ENCODE assay signal across 18 cellular contexts in genomic region chr14:72434856-72435255, GRCh38.
DNase-seq lines count a peak whose midpoint lies in the region; ATAC-seq and TF ChIP-seq lines count a peak whose summit lies in the region.
"Had no signal": no experiment of that assay in that cellular context is flagged by ENCODE, and none has a peak within 500 bp of the region (broad histone marks: within the 10 kb centered on the region; RNA-seq: fewer than 3 reads in every experiment).

No MANE protein-coding gene starts in this region.

- peaks cover 60% of the 10 kb centered on the region for H3K4me1 Mint-ChIP-seq in activated CD4-positive, alpha-beta T cell treated with anti-CD3 and anti-CD28 coated beads, Interleukin-2, amount 10 ng/mL, durations not matched to agents 24 days and 14 days
- H3K4me1 Mint-ChIP-seq in endodermal cell = peaks cover 30% of the 10 kb centered on the region
- H3K4me1 Mint-ChIP-seq in stimulated activated effector memory CD8-positive, alpha-beta T cell treated with anti-CD3 and anti-CD28 coated beads, Interleukin-12 subunit alpha, Interleukin-12 subunit beta, amount 100 ng/mL, for 72 hours = peaks cover 24% of the 10 kb centered on the region
- peaks cover 15% of the 10 kb centered on the region for H3K4me1 Mint-ChIP-seq in CD4-positive, alpha-beta T cell (ENCODE audit: low read depth)

- no peaks in the 10 kb centered on the region for H3K36me3 ChIP-seq in HUES64 (ENCODE audit: insufficient read depth, low read length)
- no peaks in the 10 kb centered on the region for H3K36me3 ChIP-seq in endodermal cell (ENCODE audit: control insufficient read depth, insufficient read depth, low read length)

- H3K9me3 Mint-ChIP-seq in activated CD4-positive, alpha-beta T cell treated with anti-CD3 and anti-CD28 coated beads, Interleukin-2, amount 10 ng/mL, durations not matched to agents 24 days and 14 days = peaks cover 10% of the 10 kb centered on the region
- H3K9me3 Mint-ChIP-seq in endodermal cell = no peaks in the 10 kb centered on the region
- peaks cover 4% of the 10 kb centered on the region for H3K9me3 Mint-ChIP-seq in stimulated activated effector memory CD8-positive, alpha-beta T cell treated with anti-CD3 and anti-CD28 coated beads, Interleukin-12 subunit alpha, Interleukin-12 subunit beta, amount 100 ng/mL, for 72 hours
- H3K9me3 Mint-ChIP-seq in CD4-positive, alpha-beta T cell = peaks cover 4% of the 10 kb centered on the region
- H3K9me3 Mint-ChIP-seq: CD4-positive, alpha-beta memory T cell; GM23338 had no signal

- no peak for ATAC-seq in stimulated activated effector memory CD8-positive, alpha-beta T cell treated with anti-CD3 and anti-CD28 coated beads, Interleukin-12 subunit alpha, Interleukin-12 subunit beta, amount 100 ng/mL, for 72 hours
- ATAC-seq in GM21381 (IDR thresholded peaks at IDR 0.05; ENCODE audit: unreplicated experiment) = no peak
- ATAC-seq in CD4-positive, alpha-beta T cell (ENCODE audit: poor library complexity) = no peak
- ATAC-seq: GM23338 had no signal

- intact Hi-C loops in activated CD4-positive, alpha-beta T cell treated with anti-CD3 and anti-CD28 coated beads, Interleukin-2, amount 10 ng/mL, durations not matched to agents 24 days and 14 days (cut with micrococcal nuclease) = no loop called here
- intact Hi-C loops in CD4-positive, alpha-beta T cell (cut with DNase I, micrococcal nuclease) = no loop called here

- H3K27me3 ChIP-seq in HUES64 (ENCODE audit: insufficient read depth, low read length) (no peaks in the 10 kb centered on the region), endodermal cell (ENCODE audit: control insufficient read depth, insufficient read depth, low read length, poor library complexity, severe bottlenecking) (peaks cover 5% of the 10 kb centered on the region)
- H3K27me3 ChIP-seq in CD4-positive, alpha-beta T cell (ENCODE audit: control insufficient read depth, insufficient read depth, low read length) = no peaks in the 10 kb centered on the region

- no peak overlapping the region for H3K9ac ChIP-seq in HUES64 (ENCODE audit: low read depth, low read length)
- peak overlapping the region; percentile 35 for H3K9ac ChIP-seq in endodermal cell (ENCODE audit: extremely low read depth, low read length, poor library complexity, severe bottlenecking)

- no peaks in the 10 kb centered on the region for H3K9me3 ChIP-seq in HUES64 (ENCODE audit: insufficient read depth, low read depth, low read length)
- peaks cover 5% of the 10 kb centered on the region for H3K9me3 ChIP-seq in endodermal cell (ENCODE audit: control insufficient read depth, low read length)
- no peaks in the 10 kb centered on the region for H3K9me3 ChIP-seq in CD4-positive, alpha-beta T cell (ENCODE audit: control insufficient read depth, low read length)

- no peak overlapping the region for H3K4me3 Mint-ChIP-seq in activated CD4-positive, alpha-beta T cell treated with anti-CD3 and anti-CD28 coated beads, Interleukin-2, amount 10 ng/mL, durations not matched to agents 24 days and 14 days
- H3K4me3 Mint-ChIP-seq in endodermal cell = peak overlapping the region; percentile 5
- H3K4me3 Mint-ChIP-seq in stimulated activated effector memory CD8-positive, alpha-beta T cell treated with anti-CD3 and anti-CD28 coated beads, Interleukin-12 subunit alpha, Interleukin-12 subunit beta, amount 100 ng/mL, for 72 hours = no peak overlapping the region
- no peak overlapping the region for H3K4me3 Mint-ChIP-seq in CD4-positive, alpha-beta T cell
- H3K4me3 Mint-ChIP-seq: CD4-positive, alpha-beta memory T cell; GM23338 had no signal

- no peaks in the 10 kb centered on the region for H3K27me3 Mint-ChIP-seq in activated CD4-positive, alpha-beta T cell treated with anti-CD3 and anti-CD28 coated beads, Interleukin-2, amount 10 ng/mL, durations not matched to agents 24 days and 14 days
- H3K27me3 Mint-ChIP-seq in endodermal cell (ENCODE audit: insufficient read depth) = peaks cover 8% of the 10 kb centered on the region
- H3K27me3 Mint-ChIP-seq in CD4-positive, alpha-beta T cell = no peaks in the 10 kb centered on the region
- H3K27me3 Mint-ChIP-seq: CD4-positive, alpha-beta memory T cell had no signal

- H3K27ac ChIP-seq in HUES64 (ENCODE audit: low read depth, low read length) (peak overlapping the region; percentile 9; the same call in 1 of the 2 replicates), endodermal cell (ENCODE audit: low read depth, low read length) (no peak overlapping the region)
- no peak overlapping the region for H3K27ac ChIP-seq in CD4-positive, alpha-beta T cell (ENCODE audit: low read depth, low read length)

- no peak for DNase-seq in activated CD4-positive, alpha-beta T cell treated with anti-CD3 and anti-CD28 coated beads, Interleukin-2, amount 10 ng/mL, durations not matched to agents 24 days and 14 days
- DNase-seq in activated CD4-positive, alpha-beta T cell treated with anti-CD3 and anti-CD28 coated beads, Interleukin-2, amount 50 U/mL, for 1 hour = no peak
- no peak for DNase-seq in endodermal cell
- no peak for DNase-seq in stimulated activated effector memory CD8-positive, alpha-beta T cell treated with anti-CD3 and anti-CD28 coated beads, Interleukin-12 subunit alpha, Interleukin-12 subunit beta, amount 100 ng/mL, for 72 hours (ENCODE audit: low spot score in 2 of 2)
- DNase-seq in CD4-positive, alpha-beta T cell = no peak
- DNase-seq: CD4-positive, alpha-beta memory T cell; DMS153; EL; HCEC 1CT; NCI-H1105 treated with DMSO at 0.1 percent for 48 hours; NCI-H1694; NCI-H510A; NCI-H82; OCI-M1; SHP77 treated with DMSO at 0.1 percent for 48 hours had no signal

- CTCF ChIA-PET in CD4-positive, alpha-beta T cell (lab: Charles Lee) = no interaction called here

- 68% methylated on average over 2 of the region's 2 CpGs for WGBS in HUES64
- 62 to 65% methylated on average over 2 of the region's 2 CpGs for WGBS in endodermal cell (ENCODE audit: insufficient coverage in 1 of 2, insufficient read length in 1 of 2), 2 experiments

- H3K36me3 Mint-ChIP-seq in activated CD4-positive, alpha-beta T cell treated with anti-CD3 and anti-CD28 coated beads, Interleukin-2, amount 10 ng/mL, durations not matched to agents 24 days and 14 days (ENCODE audit: low read depth) = peaks cover 26% of the 10 kb centered on the region
- H3K36me3 Mint-ChIP-seq in endodermal cell (ENCODE audit: low read depth) = no peaks in the 10 kb centered on the region
- no peaks in the 10 kb centered on the region for H3K36me3 Mint-ChIP-seq in stimulated activated effector memory CD8-positive, alpha-beta T cell treated with anti-CD3 and anti-CD28 coated beads, Interleukin-12 subunit alpha, Interleukin-12 subunit beta, amount 100 ng/mL, for 72 hours
- H3K36me3 Mint-ChIP-seq in CD4-positive, alpha-beta T cell (ENCODE audit: low read depth) = no peaks in the 10 kb centered on the region
- H3K36me3 Mint-ChIP-seq: CD4-positive, alpha-beta memory T cell had no signal

- H3K4me1 ChIP-seq in HUES64 (ENCODE audit: insufficient read depth, low read length) (peaks cover 16% of the 10 kb centered on the region; the same call in 1 of the 2 replicates), endodermal cell (ENCODE audit: control insufficient read depth, insufficient read depth, low read length) (peaks cover 12% of the 10 kb centered on the region)

- POLR2A ChIA-PET in CD4-positive, alpha-beta T cell (lab: Charles Lee) = no interaction called here

- H3K27ac Mint-ChIP-seq in activated CD4-positive, alpha-beta T cell treated with anti-CD3 and anti-CD28 coated beads, Interleukin-2, amount 10 ng/mL, durations not matched to agents 24 days and 14 days = peak overlapping the region; percentile 5
- peak overlapping the region; percentile 62 for H3K27ac Mint-ChIP-seq in endodermal cell
- H3K27ac Mint-ChIP-seq in stimulated activated effector memory CD8-positive, alpha-beta T cell treated with anti-CD3 and anti-CD28 coated beads, Interleukin-12 subunit alpha, Interleukin-12 subunit beta, amount 100 ng/mL, for 72 hours = peak overlapping the region; percentile 58
- no peak overlapping the region for H3K27ac Mint-ChIP-seq in CD4-positive, alpha-beta T cell
- H3K27ac Mint-ChIP-seq: GM23338 had no signal

- no peak overlapping the region for H3K4me3 ChIP-seq in HUES64 (ENCODE audit: low read length)
- peak overlapping the region; percentile 61 for H3K4me3 ChIP-seq in endodermal cell (ENCODE audit: low read length)
- H3K4me3 ChIP-seq: GM23338 had no signal

- no peak for TF ChIP-seq CTCF in endodermal cell (conservative IDR thresholded peaks at IDR 0.05)
- TF ChIP-seq CTCF in CD4-positive, alpha-beta T cell (IDR thresholded peaks at IDR 0.05) = no peak
